21 cellular contexts compared by ENCODE assay signal in genomic region chr14:68879841-68880575, GRCh38.
"Had no signal": no experiment of that assay in that cellular context is flagged by ENCODE, and none has a peak within 500 bp of the region (broad histone marks: within the 10 kb centered on the region; RNA-seq: fewer than 3 reads in every experiment).

No MANE protein-coding gene starts in this region.

- H3K4me3 Mint-ChIP-seq: activated CD4-positive, alpha-beta memory T cell treated with anti-CD3 and anti-CD28 coated beads, Interleukin-2, amount 10 ng/mL, durations not matched to agents 7 days and 5 days; activated CD8-positive, alpha-beta memory T cell treated with anti-CD3 and anti-CD28 coated beads, Interleukin-2, amount 10 ng/mL, durations not matched to agents 7 days and 5 days; activated naive CD8-positive, alpha-beta T cell; immature natural killer cell; stimulated activated effector memory CD8-positive, alpha-beta T cell treated with anti-CD3 and anti-CD28 coated beads, Interleukin-12 subunit alpha, Interleukin-12 subunit beta, amount 100 ng/mL, for 72 hours had no signal

- DNase-seq: activated CD4-positive, alpha-beta memory T cell treated with anti-CD3 and anti-CD28 coated beads, Interleukin-2, amount 10 ng/mL, durations not matched to agents 7 days and 5 days; activated CD4-positive, alpha-beta T cell treated with anti-CD3 and anti-CD28 coated beads for 48 hours; activated CD4-positive, CD25-positive, alpha-beta regulatory T cell; activated CD8-positive, alpha-beta memory T cell treated with anti-CD3 and anti-CD28 coated beads, Interleukin-2, amount 10 ng/mL, durations not matched to agents 7 days and 5 days; activated T-cell treated with anti-CD3 and anti-CD28 coated beads, Interleukin-2, amount 50 U/mL, for 1 hour; dorsolateral prefrontal cortex; erythroblast; gastrocnemius medialis; heart left ventricle; immature natural killer cell; occipital lobe; right cardiac atrium; stimulated activated CD4-positive, alpha-beta T cell treated with anti-CD3 and anti-CD28 coated beads, Interleukin-4, amount 100 ng/mL, for 24 hours; stomach; T1000; testis; upper lobe of right lung had no signal

- H3K27ac ChIP-seq: dorsolateral prefrontal cortex, gastrocnemius medialis, prostate gland, testis, upper lobe of right lung had no signal

- H3K9me3 ChIP-seq: gastrocnemius medialis, heart left ventricle, prostate gland, stomach, testis, upper lobe of right lung had no signal

- H3K27ac Mint-ChIP-seq: activated CD4-positive, alpha-beta memory T cell treated with anti-CD3 and anti-CD28 coated beads, Interleukin-2, amount 10 ng/mL, durations not matched to agents 7 days and 5 days; activated CD8-positive, alpha-beta memory T cell treated with anti-CD3 and anti-CD28 coated beads, Interleukin-2, amount 10 ng/mL, durations not matched to agents 7 days and 5 days; activated naive CD8-positive, alpha-beta T cell; activated T-helper 2 cell treated with anti-CD3 and anti-CD28 coated beads, Interferon-gamma antibody, Interleukin-2, Interleukin-4, amounts not matched to agents 10 μg/mL and 5 μg/mL and 100 μg/mL, durations not matched to agents 14 hours and 24 hours and 36 hours; immature natural killer cell; stimulated activated effector memory CD8-positive, alpha-beta T cell treated with anti-CD3 and anti-CD28 coated beads, Interleukin-12 subunit alpha, Interleukin-12 subunit beta, amount 100 ng/mL, for 72 hours had no signal

- H3K4me1 ChIP-seq: prostate gland, testis, upper lobe of right lung had no signal

- H3K4me1 Mint-ChIP-seq: activated CD4-positive, alpha-beta memory T cell treated with anti-CD3 and anti-CD28 coated beads, Interleukin-2, amount 10 ng/mL, durations not matched to agents 7 days and 5 days; activated CD8-positive, alpha-beta memory T cell treated with anti-CD3 and anti-CD28 coated beads, Interleukin-2, amount 10 ng/mL, durations not matched to agents 7 days and 5 days; immature natural killer cell; stimulated activated effector memory CD8-positive, alpha-beta T cell treated with anti-CD3 and anti-CD28 coated beads, Interleukin-12 subunit alpha, Interleukin-12 subunit beta, amount 100 ng/mL, for 72 hours had no signal

- H3K9me3 Mint-ChIP-seq: activated CD4-positive, alpha-beta memory T cell treated with anti-CD3 and anti-CD28 coated beads, Interleukin-2, amount 10 ng/mL, durations not matched to agents 7 days and 5 days; activated T-helper 2 cell treated with anti-CD3 and anti-CD28 coated beads, Interferon-gamma antibody, Interleukin-2, Interleukin-4, amounts not matched to agents 10 μg/mL and 5 μg/mL and 100 μg/mL, durations not matched to agents 14 hours and 24 hours and 36 hours; immature natural killer cell; stimulated activated effector memory CD8-positive, alpha-beta T cell treated with anti-CD3 and anti-CD28 coated beads, Interleukin-12 subunit alpha, Interleukin-12 subunit beta, amount 100 ng/mL, for 72 hours had no signal

- H3K4me3 ChIP-seq: dorsolateral prefrontal cortex, gastrocnemius medialis, heart left ventricle, prostate gland, stomach, testis, upper lobe of right lung had no signal

- ATAC-seq: gastrocnemius medialis; heart left ventricle; right cardiac atrium; stimulated activated effector memory CD8-positive, alpha-beta T cell treated with anti-CD3 and anti-CD28 coated beads, Interleukin-12 subunit alpha, Interleukin-12 subunit beta, amount 100 ng/mL, for 72 hours; upper lobe of right lung had no signal

- H3K27me3 ChIP-seq: dorsolateral prefrontal cortex, gastrocnemius medialis, heart left ventricle, stomach, testis, upper lobe of right lung had no signal

- H3K27me3 Mint-ChIP-seq: activated CD4-positive, alpha-beta memory T cell treated with anti-CD3 and anti-CD28 coated beads, Interleukin-2, amount 10 ng/mL, durations not matched to agents 7 days and 5 days; activated CD8-positive, alpha-beta memory T cell treated with anti-CD3 and anti-CD28 coated beads, Interleukin-2, amount 10 ng/mL, durations not matched to agents 7 days and 5 days; activated naive CD8-positive, alpha-beta T cell had no signal
